In genomic region chr11:118530683-118531596, GRCh38 we compare ENCODE assay signal across 8 cellular contexts. TPM values are rescaled to one million over a fixed set of nuclear protein-coding genes. Genes with fewer than 3 reads are reported as not detected.
A peak's percentile ranks its signal among the peaks of the same experiment; 100 is the strongest.
DNase-seq lines count a peak whose midpoint lies in the region; ATAC-seq and TF ChIP-seq lines count a peak whose summit lies in the region.

TMEM25 (plus strand) TSS chr11:118531192; CDS start chr11:118531802, 610 bp downstream.

- CTCF ChIA-PET in activated CD8-positive, alpha-beta T cell treated with anti-CD3 and anti-CD28 coated beads for 36 hours (lab: Charles Lee), result interaction anchor here (0.5 to 1.4 kb wide), 6 partner anchors 41 to 285 kb away, joined by 3 to 6 read pairs (median 3); partner anchors contain the start of gene ARCN1

- no peak for TF ChIP-seq CTCF in GM06990 (IDR thresholded peaks at IDR 0.05; ENCODE audit: insufficient read depth, low read length, poor library complexity, severe bottlenecking)
- TF ChIP-seq CTCF in activated CD8-positive, alpha-beta T cell treated with anti-CD3 and anti-CD28 coated beads for 36 hours (IDR thresholded peaks at IDR 0.05), result no peak

- peaks cover 28% of the 10 kb centered on the region for H3K4me1 Mint-ChIP-seq in activated CD8-positive, alpha-beta T cell treated with anti-CD3 and anti-CD28 coated beads for 36 hours (ENCODE audit: low read depth)
- peaks cover 24 to 30% of the 10 kb centered on the region in 2 donors for H3K4me1 Mint-ChIP-seq in effector memory CD8-positive, alpha-beta T cell (ENCODE audit: low read depth in 2 of 2)
- H3K4me1 Mint-ChIP-seq in memory B cell, result peaks cover 24% of the 10 kb centered on the region

- H3K9me3 Mint-ChIP-seq in activated CD8-positive, alpha-beta T cell treated with anti-CD3 and anti-CD28 coated beads for 36 hours, result no peaks in the 10 kb centered on the region
- H3K9me3 Mint-ChIP-seq in effector memory CD8-positive, alpha-beta T cell, result no peaks in the 10 kb centered on the region
- H3K9me3 Mint-ChIP-seq in memory B cell, result no peaks in the 10 kb centered on the region

- H3K36me3 ChIP-seq in GM06990 (ENCODE audit: control insufficient read depth, insufficient read depth, low read length), result no peaks in the 10 kb centered on the region

- H3K36me3 Mint-ChIP-seq in activated CD8-positive, alpha-beta T cell treated with anti-CD3 and anti-CD28 coated beads for 36 hours (ENCODE audit: low read depth), result peaks cover 2% of the 10 kb centered on the region
- H3K36me3 Mint-ChIP-seq in effector memory CD8-positive, alpha-beta T cell (ENCODE audit: insufficient read depth), result no peaks in the 10 kb centered on the region
- H3K36me3 Mint-ChIP-seq in memory B cell, result no peaks in the 10 kb centered on the region

- ATAC-seq in HG02610 (IDR thresholded peaks at IDR 0.05; ENCODE audit: unreplicated experiment) (peak; percentile 74), memory B cell (ENCODE audit: low read depth) (peak; percentile 90), HG03457 (IDR thresholded peaks at IDR 0.05; ENCODE audit: unreplicated experiment) (no peak)
- ATAC-seq in activated CD8-positive, alpha-beta T cell treated with anti-CD3 and anti-CD28 coated beads for 36 hours, result peak; percentile 85
- ATAC-seq in effector memory CD8-positive, alpha-beta T cell (replicated peaks), result peak; percentile 84

- peak within 1 kb of the TSS; percentile 96 for H3K4me3 Mint-ChIP-seq in activated CD8-positive, alpha-beta T cell treated with anti-CD3 and anti-CD28 coated beads for 36 hours
- peak within 1 kb of the TSS; percentile 84 to 88 for H3K4me3 Mint-ChIP-seq in effector memory CD8-positive, alpha-beta T cell
- H3K4me3 Mint-ChIP-seq in memory B cell, result peak within 1 kb of the TSS; percentile 87

- H3K27ac Mint-ChIP-seq in activated CD8-positive, alpha-beta T cell treated with anti-CD3 and anti-CD28 coated beads for 36 hours, result peak within 1 kb of the TSS; percentile 87
- peak within 1 kb of the TSS; percentile 80 to 87 for H3K27ac Mint-ChIP-seq in effector memory CD8-positive, alpha-beta T cell
- H3K27ac Mint-ChIP-seq in memory B cell, result peak within 1 kb of the TSS; percentile 89

- no peaks in the 10 kb centered on the region for H3K27me3 ChIP-seq in GM06990 (replicated peaks; ENCODE audit: control insufficient read depth, insufficient read depth, low read length)

- DNase-seq in GM06990 (ENCODE audit: extremely low read depth, insufficient read length), result peak; percentile 78
- peak; percentile 48 for DNase-seq in NCI-H345 treated with DMSO at 0.1 percent for 48 hours (lab: John Stamatoyannopoulos, UW; ENCODE audit: unreplicated experiment)
- DNase-seq in activated CD8-positive, alpha-beta T cell treated with anti-CD3 and anti-CD28 coated beads for 36 hours, result peak; percentile 82
- DNase-seq in effector memory CD8-positive, alpha-beta T cell, result peak; percentile 47 to 63 (median 57)
- peak; percentile 47 to 70 for DNase-seq in memory B cell (ENCODE audit: low spot score in 2 of 2)
- DNase-seq in stimulated activated CD4-positive, alpha-beta T cell treated with anti-CD3 and anti-CD28 coated beads, TNF-alpha, amount 100 ng/mL, for 48 hours (ENCODE audit: low read depth in 3 of 3), result peak; percentile 50 to 79 (median 57)

- peak within 1 kb of the TSS; percentile 71 for H3K4me3 ChIP-seq in GM06990 (replicated peaks; ENCODE audit: low read depth, low read length)

- intact Hi-C loops in activated CD8-positive, alpha-beta T cell treated with anti-CD3 and anti-CD28 coated beads for 36 hours (cut with micrococcal nuclease), result no loop called here

- H3K27me3 Mint-ChIP-seq in activated CD8-positive, alpha-beta T cell treated with anti-CD3 and anti-CD28 coated beads for 36 hours, result no peaks in the 10 kb centered on the region
- H3K27me3 Mint-ChIP-seq in effector memory CD8-positive, alpha-beta T cell, result no peaks in the 10 kb centered on the region
- no peaks in the 10 kb centered on the region for H3K27me3 Mint-ChIP-seq in memory B cell

- POLR2A ChIA-PET in activated CD8-positive, alpha-beta T cell treated with anti-CD3 and anti-CD28 coated beads for 36 hours (lab: Charles Lee), result interaction anchor here (0.8 to 1.1 kb wide), 4 partner anchors 15 to 134 kb away, joined by 3 to 4 read pairs (median 3); no protein-coding TSS in a partner anchor

RNA-seq across cellular contexts. Expression of gene TMEM25, which starts in this region (rescaled TPM):
- 10 to 100 TPM in 1 of 2 experiments, 1 to 10 TPM in 1; 9.8 to 15.0 TPM for total RNA-seq in activated CD8-positive, alpha-beta T cell treated with anti-CD3 and anti-CD28 coated beads for 36 hours
